In the genomic region with DNA sequence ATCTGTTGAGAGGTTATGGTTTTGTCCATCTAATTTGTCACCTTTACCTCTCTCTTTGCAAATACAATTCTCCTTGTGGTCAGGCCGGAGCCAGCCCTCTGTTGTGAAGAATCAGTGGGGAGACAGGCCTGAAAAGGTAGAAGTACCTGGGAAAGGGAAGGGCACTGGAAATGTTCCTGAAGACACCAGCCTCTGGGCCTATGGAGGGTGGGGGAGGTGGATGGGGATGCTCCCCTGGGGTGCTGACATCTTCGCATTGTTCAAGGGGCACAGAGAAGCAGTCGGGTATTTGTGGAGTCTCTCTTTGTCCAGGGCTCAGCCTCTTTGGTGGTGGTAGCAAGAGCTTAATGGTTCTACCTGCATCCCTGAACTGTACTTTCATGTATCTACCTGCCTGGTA, we compare ENCODE assay signal across 29 cellular contexts.
"Had no signal": no experiment of that assay in that cellular context is flagged by ENCODE, and none has a peak within 500 bp of the region (broad histone marks: within the 10 kb centered on the region; RNA-seq: fewer than 3 reads in every experiment).

No MANE protein-coding gene starts in this region.

- H3K4me3 Mint-ChIP-seq: naive thymus-derived CD4-positive, alpha-beta T cell; natural killer cell; nephron; neural progenitor cell; stimulated activated memory B cell treated with anti-CD40 and anti-IgM and Interleukin-4, amounts not matched to agents 10 μg/mL and 1 μg/mL and 100 μg/mL, for 72 hours; stimulated activated naive CD8-positive, alpha-beta T cell treated with anti-CD3 and anti-CD28 coated beads, Interleukin-15, amount 100 ng/mL, for 72 hours; type B pancreatic cell had no signal

- H3K36me3 Mint-ChIP-seq: naive thymus-derived CD4-positive, alpha-beta T cell; natural killer cell; neural progenitor cell; stimulated activated memory B cell treated with anti-CD40 and anti-IgM and Interleukin-4, amounts not matched to agents 10 μg/mL and 1 μg/mL and 100 μg/mL, for 72 hours had no signal

- H3K27ac ChIP-seq: neural progenitor cell, pancreas, prostate gland, right lobe of liver, sigmoid colon, suprapubic skin, testis, tibial artery, transverse colon, upper lobe of right lung, uterus had no signal

- H3K9me3 Mint-ChIP-seq: natural killer cell; nephron; neural progenitor cell; stimulated activated memory B cell treated with anti-CD40 and anti-IgM and Interleukin-4, amounts not matched to agents 10 μg/mL and 1 μg/mL and 100 μg/mL, for 72 hours; stimulated activated naive CD8-positive, alpha-beta T cell treated with anti-CD3 and anti-CD28 coated beads, Interleukin-15, amount 100 ng/mL, for 72 hours; type B pancreatic cell had no signal

- H3K9me3 ChIP-seq: pancreas, prostate gland, right lobe of liver, sigmoid colon, suprapubic skin, testis, tibial artery, transverse colon, upper lobe of right lung, uterus had no signal

- H3K27ac Mint-ChIP-seq: naive thymus-derived CD4-positive, alpha-beta T cell; natural killer cell; nephron; neural progenitor cell; stimulated activated memory B cell treated with anti-CD40 and anti-IgM and Interleukin-4, amounts not matched to agents 10 μg/mL and 1 μg/mL and 100 μg/mL, for 72 hours; stimulated activated naive CD8-positive, alpha-beta T cell treated with anti-CD3 and anti-CD28 coated beads, Interleukin-15, amount 100 ng/mL, for 72 hours; type B pancreatic cell had no signal

- H3K4me1 ChIP-seq: neural progenitor cell, testis, tibial artery, upper lobe of right lung, uterus had no signal

- H3K27me3 ChIP-seq: neural progenitor cell, pancreas, right lobe of liver, testis, transverse colon, upper lobe of right lung, uterus had no signal

- H3K4me3 ChIP-seq: neural progenitor cell, pancreas, prostate gland, right lobe of liver, sigmoid colon, suprapubic skin, testis, tibial artery, transverse colon, upper lobe of right lung, uterus had no signal

- DNase-seq: naive thymus-derived CD4-positive, alpha-beta T cell; natural killer cell; occipital lobe; pancreas; retina; right cardiac atrium; right lobe of liver; sigmoid colon; small intestine; stimulated activated CD4-positive, alpha-beta T cell treated with anti-CD3 and anti-CD28 coated beads, Interleukin-12 subunit alpha, Interleukin-12 subunit beta, amount 100 ng/mL, for 4 hours; stimulated activated CD4-positive, alpha-beta T cell treated with anti-CD3 and anti-CD28 coated beads, Interleukin-1b, Interleukin-23, amount 100 ng/mL, for 48 hours; stimulated activated CD4-positive, alpha-beta T cell treated with anti-CD3 and anti-CD28 coated beads, Interleukin-4, amount 100 ng/mL, for 1 hour; stimulated activated CD4-positive, alpha-beta T cell treated with anti-CD3 and anti-CD28 coated beads, Interleukin-4, amount 100 ng/mL, for 4 hours; stimulated activated CD8-positive, alpha-beta memory T cell treated with anti-CD3 and anti-CD28 coated beads, Interleukin-4, amount 100 ng/mL, for 48 hours; stimulated activated naive CD4-positive, alpha-beta T cell; stimulated activated naive CD8-positive, alpha-beta T cell treated with anti-CD3 and anti-CD28 coated beads, Interleukin-15, amount 100 ng/mL, for 72 hours; stimulated activated naive CD8-positive, alpha-beta T cell treated with anti-CD3 and anti-CD28 coated beads, Interleukin-15, Interleukin-2, amounts not matched to agents 100 U/mL and 50 U/mL, for 24 hours; substantia nigra; testis; tibial artery; transverse colon; upper lobe of right lung; uterus had no signal

- H3K4me1 Mint-ChIP-seq: natural killer cell; stimulated activated memory B cell treated with anti-CD40 and anti-IgM and Interleukin-4, amounts not matched to agents 10 μg/mL and 1 μg/mL and 100 μg/mL, for 72 hours; stimulated activated naive CD8-positive, alpha-beta T cell treated with anti-CD3 and anti-CD28 coated beads, Interleukin-15, amount 100 ng/mL, for 72 hours had no signal

- H3K36me3 ChIP-seq: neural progenitor cell, pancreas, prostate gland, right lobe of liver, sigmoid colon, suprapubic skin, tibial artery, transverse colon, upper lobe of right lung, uterus had no signal

- ATAC-seq: naive thymus-derived CD4-positive, alpha-beta T cell; natural killer cell; pancreas; right cardiac atrium; right lobe of liver; stimulated activated memory B cell treated with anti-CD40 and anti-IgM and Interleukin-4, amounts not matched to agents 10 μg/mL and 1 μg/mL and 100 μg/mL, for 72 hours; stimulated activated naive CD8-positive, alpha-beta T cell treated with anti-CD3 and anti-CD28 coated beads, Interleukin-15, amount 100 ng/mL, for 72 hours; stimulated activated naive CD8-positive, alpha-beta T cell treated with anti-CD3 and anti-CD28 coated beads, Interleukin-15, Interleukin-2, amounts not matched to agents 100 U/mL and 50 U/mL, for 24 hours; upper lobe of right lung had no signal
